8 cellular contexts compared by ENCODE assay signal in the genomic region with DNA sequence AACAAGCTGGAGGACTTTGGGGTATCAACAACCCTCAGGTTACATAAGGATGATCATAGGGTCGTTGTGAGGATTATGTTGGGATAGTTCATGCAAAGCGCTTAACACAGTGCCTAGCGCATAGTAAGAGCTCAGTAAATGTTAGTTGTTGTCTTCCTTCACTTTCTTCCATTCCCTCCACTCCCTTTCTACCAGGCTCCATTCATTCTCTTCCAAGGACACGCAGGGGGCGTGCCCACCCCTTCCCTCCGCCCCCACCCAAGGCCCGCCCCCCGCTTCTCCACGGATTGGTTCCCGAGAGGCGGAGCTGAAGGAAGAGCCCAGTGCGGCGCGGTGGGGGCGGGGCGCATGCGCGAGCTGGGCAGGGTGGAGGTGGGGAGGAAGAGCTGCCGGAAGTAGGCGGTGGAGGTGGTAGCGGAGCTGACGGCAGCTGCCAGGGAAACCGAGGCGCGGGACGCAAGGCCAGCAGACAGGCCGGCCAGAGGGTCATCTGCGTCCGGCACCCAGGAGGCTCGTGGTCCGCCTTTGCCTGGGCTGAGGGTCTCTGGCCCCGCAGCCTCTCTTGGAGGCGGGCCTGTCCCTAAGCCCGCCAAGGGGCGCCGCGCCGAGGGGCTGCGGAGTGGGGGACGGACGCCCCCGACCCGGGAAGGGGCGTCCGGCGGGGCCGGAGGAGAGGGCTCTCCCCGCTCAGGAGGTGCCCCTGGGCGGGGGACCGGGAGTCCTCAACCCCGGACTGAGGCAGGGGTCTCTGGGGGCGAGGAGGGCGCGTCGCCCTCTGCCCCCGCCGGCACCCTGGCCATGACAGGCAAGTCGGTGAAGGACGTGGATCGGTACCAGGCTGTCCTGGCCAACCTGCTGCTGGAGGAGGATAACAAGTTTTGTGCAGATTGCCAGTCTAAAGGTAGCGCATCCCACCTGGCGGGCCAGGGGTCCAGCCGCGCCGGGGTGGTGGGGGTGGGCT. TPM values are rescaled to one million over a fixed set of nuclear protein-coding genes. Genes with fewer than 3 reads are reported as not detected.
DNase-seq lines count a peak whose midpoint lies in the region; ATAC-seq and TF ChIP-seq lines count a peak whose summit lies in the region.

A gene (plus strand): TSS at position 405 of the 961 bp plus-strand sequence. CDS start 394 bp downstream, at position 799.

- H3K4me3 ChIP-seq in esophagus squamous epithelium = peak within 1 kb of the TSS; percentile 79 to 99 (median 89)

- TF ChIP-seq CTCF in esophagus squamous epithelium (IDR thresholded peaks at IDR 0.05) = peak in 1 of 6 experiments; percentile 7

- WGBS in esophagus squamous epithelium, 2 donors = 0 to 2% methylated on average over 12 of the region's 65 CpGs

- intact Hi-C loops in esophagus squamous epithelium (cut with DNase I) = no loop called here

- peak; percentile 89 for DNase-seq in DMS79 (lab: John Stamatoyannopoulos, UW)
- peak; percentile 85 to 88 for DNase-seq in Kasumi-1 (lab: John Stamatoyannopoulos, UW)
- DNase-seq in RKO (ENCODE audit: low spot score) = peak; percentile 93
- DNase-seq in activated T-helper 1 cell treated with Interleukin-2 at 50 U/mL for 16 hours (ENCODE audit: low read depth) = peak; percentile 94
- peak; percentile 71 for DNase-seq in esophagus squamous epithelium (lab: John Stamatoyannopoulos, UW)
- DNase-seq in myocyte (ENCODE audit: low read depth) = peak; percentile 96
- peak; percentile 92 to 94 for DNase-seq in stimulated activated CD8-positive, alpha-beta memory T cell treated with anti-CD3 and anti-CD28 coated beads, Interleukin-7, amount 100 ng/mL, for 48 hours (ENCODE audit: extremely low read depth in 1 of 2, low read depth in 1 of 2)

- H3K27ac ChIP-seq in esophagus squamous epithelium = peak within 1 kb of the TSS; percentile 92 to 98 (median 94)

- no peaks in the 10 kb centered on the region for H3K27me3 ChIP-seq in esophagus squamous epithelium

- H3K4me1 ChIP-seq in esophagus squamous epithelium = peaks cover 0 to 30% (median 4%) of the 10 kb centered on the region in 3 donors

- TF ChIP-seq POLR2A in esophagus squamous epithelium (IDR thresholded peaks at IDR 0.05) = peak in 3 of 4 donors; percentile 59 to 97 (median 73)

- no peaks in the 10 kb centered on the region for H3K36me3 ChIP-seq in esophagus squamous epithelium

- peak; percentile 78 for ATAC-seq in GM21825 (IDR thresholded peaks at IDR 0.05; ENCODE audit: unreplicated experiment)

- no peaks in the 10 kb centered on the region for H3K9me3 ChIP-seq in esophagus squamous epithelium

RNA-seq across cellular contexts. Expression of the gene that starts here (rescaled TPM):
- total RNA-seq in esophagus squamous epithelium (10 to 100 TPM; 15.1 to 34.9 (median 23.8) TPM), myocyte (15.8 and 21.2 TPM in 2 replicates)
- polyA plus RNA-seq in myocyte (2012) = 13.5 TPM

Comparison
In these comparisons a context has a peak if more than half of its experiments do, and no peak if none do; other contexts are left out.
1. Peak in every context shown above with its lines: DNase-seq, ATAC-seq, H3K4me3 ChIP-seq and H3K27ac ChIP-seq.